ENCODE assay signal across 23 cellular contexts in genomic region chr7:42012786-42013360, GRCh38.
"Had no signal": no experiment of that assay in that cellular context is flagged by ENCODE, and none has a peak within 500 bp of the region (broad histone marks: within the 10 kb centered on the region; RNA-seq: fewer than 3 reads in every experiment).

No MANE protein-coding gene starts in this region.

- H3K4me2 ChIP-seq: smooth muscle cell had no signal

- H3K27me3 ChIP-seq: ovary, right lobe of liver had no signal

- H3K36me3 ChIP-seq: ovary, right lobe of liver, thoracic aorta had no signal

- H3K4me3 ChIP-seq: left ventricle myocardium inferior, mucosa of descending colon, ovary, psoas muscle, right lobe of liver, smooth muscle cell, thoracic aorta had no signal

- FAIRE-seq: keratinocyte had no signal

- H3K27ac ChIP-seq: epithelial cell of prostate, left ventricle myocardium inferior, ovary, psoas muscle, right lobe of liver, thoracic aorta, VCaP had no signal

- H3K9me3 ChIP-seq: right lobe of liver, thoracic aorta had no signal

- DNase-seq: activated CD4-positive, alpha-beta T cell treated with anti-CD3 and anti-CD28 coated beads, Interleukin-2, amount 50 U/mL, for 1 hour; activated CD4-positive, CD25-positive, alpha-beta regulatory T cell treated with anti-CD3 and anti-CD28 coated beads, Interleukin-2, amount 50 U/mL, for 72 hours; activated CD8-positive, alpha-beta memory T cell treated with anti-CD3 and anti-CD28 coated beads, Interleukin-2, amount 50 U/mL, for 4 hours; activated naive CD4-positive, alpha-beta T cell treated with anti-CD3 and anti-CD28 coated beads, Interleukin-2, amount 50 U/mL, for 16 hours; activated T-cell treated with anti-CD3 and anti-CD28 coated beads, Interleukin-2, amount 50 U/mL, for 4 hours; aorta; endodermal cell; foreskin melanocyte; left ventricle myocardium inferior; mucosa of descending colon; naive B cell; ovary; psoas muscle; right lobe of liver; stimulated activated CD4-positive, alpha-beta T cell treated with anti-CD3 and anti-CD28 coated beads, Interleukin-4, amount 100 ng/mL, for 4 hours; SW 1271; T-helper 2 cell had no signal

- H3K4me1 ChIP-seq: left ventricle myocardium inferior, psoas muscle, right lobe of liver had no signal

- ATAC-seq: activated T-cell treated with anti-CD3 and anti-CD28 coated beads, Interleukin-2, amount 50 U/mL, for 4 hours; mucosa of descending colon; psoas muscle; right lobe of liver; stimulated activated memory B cell treated with anti-CD40 and anti-IgM and Interleukin-4, amounts not matched to agents 10 μg/mL and 1 μg/mL and 100 μg/mL, for 72 hours had no signal
